34 cellular contexts compared by ENCODE assay signal in genomic region chr1:237025358-237026074, GRCh38. TPM values are rescaled to one million over a fixed set of nuclear protein-coding genes. Genes with fewer than 3 reads are reported as not detected.
"Had no signal": no experiment of that assay in that cellular context is flagged by ENCODE, and none has a peak within 500 bp of the region (broad histone marks: within the 10 kb centered on the region; RNA-seq: fewer than 3 reads in every experiment).

No MANE protein-coding gene starts in this region.

- DNase-seq: islet precursor cell; lower lobe of right lung; mammary epithelial cell; mesenchymal stem cell; naive B cell; natural killer cell; nephron progenitor cell; occipital lobe; ovary; right lobe of liver; stimulated activated CD4-positive, alpha-beta T cell treated with anti-CD3 and anti-CD28 coated beads, Interleukin-1b, Interleukin-23, amount 100 ng/mL, for 48 hours; stimulated activated CD4-positive, alpha-beta T cell treated with anti-CD3 and anti-CD28 coated beads, Interleukin-2, amount 100 ng/mL, for 48 hours; stimulated activated CD4-positive, alpha-beta T cell treated with anti-CD3 and anti-CD28 coated beads, Interleukin-4, amount 100 ng/mL, for 4 hours; stimulated activated CD8-positive, alpha-beta memory T cell treated with anti-CD3 and anti-CD28 coated beads, Interleukin-4, amount 100 ng/mL, for 48 hours; stimulated activated naive CD4-positive, alpha-beta T cell treated with Interleukin-2 at 50 U/mL for 16 hours; stimulated activated naive CD8-positive, alpha-beta T cell treated with anti-CD3 and anti-CD28 coated beads, Interleukin-15, amount 100 ng/mL, for 72 hours; substantia nigra; uterus had no signal

- H3K36me3 ChIP-seq: lower lobe of right lung, neural progenitor cell, neutrophil, ovary, right atrium auricular region, right lobe of liver, tibial nerve, uterus had no signal

- H3K27ac ChIP-seq: hepatocyte, lower lobe of right lung, neural progenitor cell, neutrophil, ovary, right atrium auricular region, right lobe of liver, tibial nerve, uterus had no signal

- H3K4me3 ChIP-seq: hepatocyte, lower lobe of right lung, neural progenitor cell, ovary, right atrium auricular region, right lobe of liver, smooth muscle cell, tibial nerve, uterus had no signal

- ATAC-seq: left lobe of liver; lower lobe of right lung; natural killer cell; right lobe of liver; stimulated activated memory B cell treated with anti-CD40 and anti-IgM and Interleukin-4, amounts not matched to agents 10 μg/mL and 1 μg/mL and 100 μg/mL, for 72 hours; stimulated activated naive CD8-positive, alpha-beta T cell treated with anti-CD3 and anti-CD28 coated beads, Interleukin-15, amount 100 ng/mL, for 72 hours had no signal

- H3K4me1 ChIP-seq: lower lobe of right lung, neural progenitor cell, right lobe of liver, tibial nerve, uterus had no signal

- H3K9me3 ChIP-seq: lower lobe of right lung, neutrophil, ovary, right atrium auricular region, right lobe of liver, uterus had no signal

RNA-seq across cellular contexts. Expression of gene RYR2, which starts 16.5 kb away (rescaled TPM):
- total RNA-seq: kidney epithelial cell, mammary epithelial cell, pulmonary artery endothelial cell had no signal

RNA-seq across cellular contexts. Expression of gene MT1HL1, which starts 21.3 kb away (rescaled TPM):
- total RNA-seq: hepatocyte, kidney epithelial cell, left lobe of liver, liver, lower lobe of right lung, mammary epithelial cell, natural killer cell, occipital lobe, ovary, progenitor cell of endocrine pancreas, pulmonary artery endothelial cell, renal cortical epithelial cell, right atrium auricular region, right lobe of liver, skeletal muscle tissue, smooth muscle cell, temporal lobe, tibial nerve, ureter, uterus had no signal
